14 cellular contexts compared by ENCODE assay signal in the genomic region with DNA sequence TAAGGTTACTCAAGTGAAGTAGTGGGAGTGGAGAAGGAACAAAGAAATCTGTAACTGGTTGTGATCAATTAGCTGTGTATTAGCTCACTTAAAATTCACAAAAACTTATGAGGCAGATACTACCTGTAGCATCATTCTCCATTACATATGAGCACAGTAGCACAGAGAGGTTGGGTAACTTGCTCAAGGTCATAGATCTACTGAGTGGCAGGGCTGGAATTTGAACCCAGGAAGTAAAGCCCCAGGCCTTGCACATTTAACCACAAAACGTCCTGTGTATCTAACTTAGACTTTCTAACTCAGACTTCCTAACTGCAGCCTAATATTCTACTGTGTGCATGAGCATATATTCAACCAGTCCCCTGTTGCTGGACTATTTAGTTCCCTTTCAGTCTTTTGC.
"Had no signal": no experiment of that assay in that cellular context is flagged by ENCODE, and none has a peak within 500 bp of the region (broad histone marks: within the 10 kb centered on the region; RNA-seq: fewer than 3 reads in every experiment).

No MANE protein-coding gene starts in this region.

- ATAC-seq: gastrocnemius medialis; naive thymus-derived CD8-positive, alpha-beta T cell; right cardiac atrium had no signal

- H3K4me3 Mint-ChIP-seq: naive thymus-derived CD8-positive, alpha-beta T cell had no signal

- H3K36me3 Mint-ChIP-seq: naive thymus-derived CD8-positive, alpha-beta T cell had no signal

- DNase-seq: activated CD4-positive, alpha-beta T cell treated with anti-CD3 and anti-CD28 coated beads, Interleukin-2, amount 50 U/mL, for 4 hours; activated CD4-positive, CD25-positive, alpha-beta regulatory T cell treated with anti-CD3 and anti-CD28 coated beads, Interleukin-2, amount 50 U/mL, for 72 hours; activated naive CD4-positive, alpha-beta T cell treated with Interleukin-2 at 50 U/mL for 16 hours; central memory CD4-positive, alpha-beta T cell; cortex of kidney; effector memory CD4-positive, alpha-beta T cell; gastrocnemius medialis; kidney glomerular epithelial cell; naive thymus-derived CD8-positive, alpha-beta T cell; posterior cingulate gyrus; right cardiac atrium; stimulated activated CD4-positive, alpha-beta T cell treated with anti-CD3 and anti-CD28 coated beads, Interleukin-1b, Interleukin-23, amount 100 ng/mL, for 48 hours; stimulated activated naive CD4-positive, alpha-beta T cell treated with Interleukin-2 at 50 U/mL for 16 hours; trophoblast cell had no signal

- H3K9me3 Mint-ChIP-seq: naive thymus-derived CD8-positive, alpha-beta T cell had no signal
